In genomic region chr9:89744255-89744648, GRCh38 we compare ENCODE assay signal across 15 cellular contexts.
DNase-seq lines count a peak whose midpoint lies in the region; ATAC-seq and TF ChIP-seq lines count a peak whose summit lies in the region.
"Had no signal": no experiment of that assay in that cellular context is flagged by ENCODE, and none has a peak within 500 bp of the region (broad histone marks: within the 10 kb centered on the region; RNA-seq: fewer than 3 reads in every experiment).

No MANE protein-coding gene starts in this region.

- H3K4me2 ChIP-seq in OCI-LY7 (ENCODE audit: low read length) (peak overlapping the region; percentile 58), smooth muscle cell (no peak overlapping the region)

- peaks cover 79% of the 10 kb centered on the region for H3K4me1 ChIP-seq in OCI-LY7 (ENCODE audit: insufficient read depth, low read length, poor library complexity, severe bottlenecking)
- H3K4me1 ChIP-seq in smooth muscle cell (ENCODE audit: low read depth), result peaks cover 11% of the 10 kb centered on the region
- no peaks in the 10 kb centered on the region for H3K4me1 ChIP-seq in tibial nerve
- H3K4me1 ChIP-seq: Caco-2, right lobe of liver had no signal

- no peak for DNase-seq in activated naive CD4-positive, alpha-beta T cell treated with anti-CD3 and anti-CD28 coated beads, Interleukin-2, amount 10 ng/mL, durations not matched to agents 7 days and 5 days
- no peak for DNase-seq in activated naive CD4-positive, alpha-beta T cell treated with anti-CD3 and anti-CD28 coated beads, Interleukin-2, amount 50 U/mL, for 16 hours
- no peak for DNase-seq in OCI-LY7 (ENCODE audit: low spot score)
- DNase-seq in activated naive CD8-positive, alpha-beta T cell treated with anti-CD3 and anti-CD28 coated beads, Interleukin-2, amount 10 ng/mL, durations not matched to agents 7 days and 5 days, result peak; percentile 49
- DNase-seq in smooth muscle cell (lab: John Stamatoyannopoulos, UW; ENCODE audit: unreplicated experiment), result no peak
- DNase-seq in NCI-H345 treated with DMSO at 0.1 percent for 48 hours (lab: John Stamatoyannopoulos, UW; ENCODE audit: unreplicated experiment), result no peak
- DNase-seq in tibial nerve (ENCODE audit: low spot score in 2 of 2), result no peak
- DNase-seq in RWPE1 (ENCODE audit: low spot score), result no peak
- DNase-seq: activated CD4-positive, CD25-positive, alpha-beta regulatory T cell treated with anti-CD3 and anti-CD28 coated beads, Interleukin-2, amount 50 U/mL, for 72 hours; left lung; NCI-H1694; NCI-H2227 treated with DMSO at 0.1 percent for 48 hours; right lobe of liver had no signal

- H3K27ac Mint-ChIP-seq in activated naive CD4-positive, alpha-beta T cell treated with anti-CD3 and anti-CD28 coated beads, Interleukin-2, amount 10 ng/mL, durations not matched to agents 7 days and 5 days, result peak overlapping the region; percentile 88
- H3K27ac Mint-ChIP-seq in activated naive CD8-positive, alpha-beta T cell treated with anti-CD3 and anti-CD28 coated beads, Interleukin-2, amount 10 ng/mL, durations not matched to agents 7 days and 5 days, result peak overlapping the region; percentile 93

- BruUV-seq in OCI-LY7 (replicated peaks; lab: Mats Ljungman, UMichigan), result no TSS peak

- H3K9me2 ChIP-seq in OCI-LY7 (ENCODE audit: insufficient read depth, low read length), result no peaks in the 10 kb centered on the region

- peak overlapping the region; percentile 73 for H2AFZ ChIP-seq in OCI-LY7 (ENCODE audit: low read length)
- H2AFZ ChIP-seq in smooth muscle cell (ENCODE audit: low read depth), result no peak overlapping the region

- H4K20me1 ChIP-seq in OCI-LY7 (ENCODE audit: insufficient read depth, low read length) (no peaks in the 10 kb centered on the region), smooth muscle cell (ENCODE audit: low read depth) (no peaks in the 10 kb centered on the region)

- H3K27ac ChIP-seq in OCI-LY7 (ENCODE audit: low read depth, low read length, poor library complexity, severe bottlenecking) (peak overlapping the region; percentile 93), smooth muscle cell (ENCODE audit: low read depth) (peak overlapping the region; percentile 59), tibial nerve (no peak overlapping the region), RWPE1 (no peak overlapping the region)
- H3K27ac ChIP-seq: left lung, right lobe of liver, vagina had no signal

- peaks cover 4% of the 10 kb centered on the region for H3K36me3 Mint-ChIP-seq in activated naive CD4-positive, alpha-beta T cell treated with anti-CD3 and anti-CD28 coated beads, Interleukin-2, amount 10 ng/mL, durations not matched to agents 7 days and 5 days
- H3K36me3 Mint-ChIP-seq in activated naive CD8-positive, alpha-beta T cell treated with anti-CD3 and anti-CD28 coated beads, Interleukin-2, amount 10 ng/mL, durations not matched to agents 7 days and 5 days, result peaks cover 2% of the 10 kb centered on the region

- H3K79me2 ChIP-seq in OCI-LY7 (ENCODE audit: insufficient read depth, low read depth, low read length) (no peaks in the 10 kb centered on the region), smooth muscle cell (ENCODE audit: low read depth) (no peaks in the 10 kb centered on the region)

- POLR2A ChIA-PET in OCI-LY7 (lab: Charles Lee), result interaction anchor here (0.9 to 2.4 kb wide), 6 partner anchors 8 to 1060 kb away, joined by 3 to 7 read pairs (median 5); no protein-coding TSS in a partner anchor
- POLR2A ChIA-PET in activated naive CD8-positive, alpha-beta T cell treated with anti-CD3 and anti-CD28 coated beads, Interleukin-2, amount 10 ng/mL, durations not matched to agents 7 days and 5 days (lab: Charles Lee), result interaction anchor here (0.5 to 3.2 kb wide), 25 partner anchors 9 to 255 kb away, joined by 3 to 50 read pairs (median 4); partner anchors contain the start of gene GADD45G
- POLR2A ChIA-PET in RWPE1 (lab: Yijun Ruan, JAX; ENCODE audit: low non-redundant PET), result no interaction called here

- H3K27me3 ChIP-seq in smooth muscle cell (ENCODE audit: low read depth), result no peaks in the 10 kb centered on the region
- H3K27me3 ChIP-seq in tibial nerve, result no peaks in the 10 kb centered on the region
- H3K27me3 ChIP-seq: left lung, right lobe of liver, vagina had no signal

- H3K36me3 ChIP-seq in OCI-LY7 (ENCODE audit: insufficient read depth, low read length) (no peaks in the 10 kb centered on the region), smooth muscle cell (ENCODE audit: low read depth) (no peaks in the 10 kb centered on the region), tibial nerve (no peaks in the 10 kb centered on the region)
- H3K36me3 ChIP-seq: left lung, right lobe of liver, vagina had no signal

- intact Hi-C loops in OCI-LY7 (cut with micrococcal nuclease; ENCODE audit: unreplicated experiment), result loop anchor here (5.0 to 10.0 kb wide), 3 partner anchors 142 to 1061 kb away; partner anchors contain the start of gene SYK

- H3K9me3 ChIP-seq in OCI-LY7 (ENCODE audit: low read length) (no peaks in the 10 kb centered on the region), smooth muscle cell (replicated peaks; ENCODE audit: low read depth) (no peaks in the 10 kb centered on the region), tibial nerve (peaks cover 0 to 6% (median 0%) of the 10 kb centered on the region in 4 donors)
- H3K9me3 ChIP-seq: Caco-2, right lobe of liver, vagina had no signal

- peaks cover 5% of the 10 kb centered on the region for H3K27me3 Mint-ChIP-seq in activated naive CD4-positive, alpha-beta T cell treated with anti-CD3 and anti-CD28 coated beads, Interleukin-2, amount 10 ng/mL, durations not matched to agents 7 days and 5 days
- H3K27me3 Mint-ChIP-seq in activated naive CD8-positive, alpha-beta T cell treated with anti-CD3 and anti-CD28 coated beads, Interleukin-2, amount 10 ng/mL, durations not matched to agents 7 days and 5 days, result no peaks in the 10 kb centered on the region

- peaks cover 91% of the 10 kb centered on the region for H3K4me1 Mint-ChIP-seq in activated naive CD4-positive, alpha-beta T cell treated with anti-CD3 and anti-CD28 coated beads, Interleukin-2, amount 10 ng/mL, durations not matched to agents 7 days and 5 days
- H3K4me1 Mint-ChIP-seq in activated naive CD8-positive, alpha-beta T cell treated with anti-CD3 and anti-CD28 coated beads, Interleukin-2, amount 10 ng/mL, durations not matched to agents 7 days and 5 days, result peaks cover 64% of the 10 kb centered on the region

- ATAC-seq in activated naive CD8-positive, alpha-beta T cell treated with anti-CD3 and anti-CD28 coated beads, Interleukin-2, amount 10 ng/mL, durations not matched to agents 7 days and 5 days (ENCODE audit: low read depth), result no peak

- H3K4me3 ChIP-seq in OCI-LY7 (ENCODE audit: low read depth, low read length, poor library complexity, severe bottlenecking) (no peak overlapping the region), smooth muscle cell (no peak overlapping the region), tibial nerve (no peak overlapping the region)
- H3K4me3 ChIP-seq: left lung, right lobe of liver, vagina had no signal

- TF ChIP-seq CTCF in OCI-LY7 (conservative IDR thresholded peaks at IDR 0.05; ENCODE audit: low read length) (no peak), smooth muscle cell (IDR thresholded peaks at IDR 0.05; ENCODE audit: borderline replicate concordance, insufficient read depth, poor library complexity, severe bottlenecking) (no peak), tibial nerve (IDR thresholded peaks at IDR 0.05) (no peak), RWPE1 (conservative IDR thresholded peaks at IDR 0.05; ENCODE audit: low read depth) (no peak)

- H3F3A ChIP-seq in smooth muscle cell (ENCODE audit: low read depth), result peaks cover 7% of the 10 kb centered on the region

- H3K4me3 Mint-ChIP-seq in activated naive CD4-positive, alpha-beta T cell treated with anti-CD3 and anti-CD28 coated beads, Interleukin-2, amount 10 ng/mL, durations not matched to agents 7 days and 5 days, result peak overlapping the region; percentile 54
- peak overlapping the region; percentile 76 for H3K4me3 Mint-ChIP-seq in activated naive CD8-positive, alpha-beta T cell treated with anti-CD3 and anti-CD28 coated beads, Interleukin-2, amount 10 ng/mL, durations not matched to agents 7 days and 5 days

- 46% methylated on average over 8 of the region's 8 CpGs for WGBS in smooth muscle cell (ENCODE audit: low lambda C conversion rate)
- 82 to 84% methylated on average over 8 of the region's 8 CpGs for WGBS in tibial nerve, 2 donors

- no peak overlapping the region for H3K9ac ChIP-seq in smooth muscle cell (ENCODE audit: low read depth)

- CTCF ChIA-PET in activated naive CD4-positive, alpha-beta T cell treated with anti-CD3 and anti-CD28 coated beads, Interleukin-2, amount 10 ng/mL, durations not matched to agents 7 days and 5 days (lab: Charles Lee), result interaction anchor here (1.1 to 2.5 kb wide), 7 partner anchors 54 to 143 kb away, joined by 3 to 17 read pairs (median 5); partner anchors contain the start of gene GADD45G
- CTCF ChIA-PET in OCI-LY7 (lab: Charles Lee; ENCODE audit: unreplicated experiment) (interaction anchor here (1.0 kb wide), 2 partner anchors 10 to 72 kb away, joined by 3 read pairs; no protein-coding TSS in a partner anchor), RWPE1 (lab: Yijun Ruan, JAX) (interaction anchor here (0.7 kb wide), 1 partner anchor 103 kb away, joined by 3 read pairs; no protein-coding TSS in a partner anchor)

- no peak for TF ChIP-seq POLR2A in tibial nerve (IDR thresholded peaks at IDR 0.05)

- peaks cover 11% of the 10 kb centered on the region for H3K9me3 Mint-ChIP-seq in activated naive CD4-positive, alpha-beta T cell treated with anti-CD3 and anti-CD28 coated beads, Interleukin-2, amount 10 ng/mL, durations not matched to agents 7 days and 5 days
- no peaks in the 10 kb centered on the region for H3K9me3 Mint-ChIP-seq in activated naive CD8-positive, alpha-beta T cell treated with anti-CD3 and anti-CD28 coated beads, Interleukin-2, amount 10 ng/mL, durations not matched to agents 7 days and 5 days

- no peak for TF ChIP-seq EP300 in tibial nerve (IDR thresholded peaks at IDR 0.05)

Comparison
In these comparisons a context has a peak if more than half of its experiments do, and no peak if none do; other contexts are left out.
1. H3K27ac ChIP-seq: peak in OCI-LY7 (single experiment) and smooth muscle cell (single experiment); none in tibial nerve (0 of 4) and RWPE1 (single experiment).